Comparison of ENCODE assay signal across 21 cellular contexts in the genomic region with DNA sequence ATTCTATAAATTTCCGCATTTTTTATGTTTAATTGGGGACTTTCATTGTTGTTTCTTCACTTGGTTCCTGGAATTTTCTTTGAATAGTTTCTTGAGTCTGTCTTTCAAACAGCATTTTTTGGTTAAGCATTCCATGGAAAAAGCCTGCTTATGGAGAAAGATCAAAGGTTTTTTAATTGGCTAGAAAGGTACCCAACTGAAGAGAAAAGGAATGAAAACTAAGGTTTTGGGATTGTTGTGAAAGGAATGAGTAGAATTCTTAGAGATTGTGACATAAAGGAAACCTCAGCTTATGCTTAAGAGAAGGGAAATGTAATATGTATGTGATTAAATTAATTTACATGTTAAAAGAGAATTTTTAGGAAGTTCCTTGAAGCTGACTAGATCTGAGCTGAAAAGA.
DNase-seq lines count a peak whose midpoint lies in the region; ATAC-seq and TF ChIP-seq lines count a peak whose summit lies in the region.
"Had no signal": no experiment of that assay in that cellular context is flagged by ENCODE, and none has a peak within 500 bp of the region (broad histone marks: within the 10 kb centered on the region; RNA-seq: fewer than 3 reads in every experiment).

No MANE protein-coding gene starts in this region.

- no peak for DNase-seq in activated naive CD4-positive, alpha-beta T cell treated with anti-CD3 and anti-CD28 coated beads, Interleukin-2, amount 10 ng/mL, durations not matched to agents 7 days and 5 days
- no peak for DNase-seq in endodermal cell
- DNase-seq in smooth muscle cell (lab: John Stamatoyannopoulos, UW; ENCODE audit: unreplicated experiment) = no peak
- no peak for DNase-seq in NCI-H1105 treated with DMSO at 0.1 percent for 48 hours (lab: John Stamatoyannopoulos, UW)
- DNase-seq in NCI-H2107 treated with DMSO at 0.1 percent for 48 hours (lab: John Stamatoyannopoulos, UW; ENCODE audit: unreplicated experiment) = no peak
- DNase-seq: anterior cingulate cortex; central memory CD4-positive, alpha-beta T cell; dermis blood vessel endothelial cell; foreskin fibroblast; left ventricle myocardium superior; MV-4-11; NCI-H1694 treated with DMSO at 0.1 percent for 48 hours; NCI-H226; NCI-H774; sigmoid colon; uterus had no signal

- peak overlapping the region; percentile 23 for H3K27ac Mint-ChIP-seq in activated naive CD4-positive, alpha-beta T cell treated with anti-CD3 and anti-CD28 coated beads, Interleukin-2, amount 50 U/mL, for 24 hours
- H3K27ac Mint-ChIP-seq in activated naive CD4-positive, alpha-beta T cell treated with anti-CD3 and anti-CD28 coated beads, Interleukin-2, amount 10 ng/mL, durations not matched to agents 7 days and 5 days = no peak overlapping the region
- peak overlapping the region; percentile 22 for H3K27ac Mint-ChIP-seq in endodermal cell
- H3K27ac Mint-ChIP-seq: nephron had no signal

- peak overlapping the region; percentile 23 for H3K4me2 ChIP-seq in smooth muscle cell

- H3K9ac ChIP-seq in HUES64 (ENCODE audit: low read depth, low read length) (0 out of 2 replicates have a peak overlapping the region, but pooled peaks have one; percentile 30), endodermal cell (ENCODE audit: extremely low read depth, low read length, poor library complexity, severe bottlenecking) (no peak overlapping the region), smooth muscle cell (ENCODE audit: low read depth) (peak overlapping the region; percentile 82)

- ATAC-seq in GM18519 (IDR thresholded peaks at IDR 0.05; ENCODE audit: low FRiP score, unreplicated experiment) = no peak
- ATAC-seq: K562, left ventricle myocardium superior had no signal

- no peaks in the 10 kb centered on the region for H3K27me3 ChIP-seq in HUES64 (ENCODE audit: insufficient read depth, low read length)
- no peaks in the 10 kb centered on the region for H3K27me3 ChIP-seq in endodermal cell (ENCODE audit: control insufficient read depth, insufficient read depth, low read length, poor library complexity, severe bottlenecking)
- no peaks in the 10 kb centered on the region for H3K27me3 ChIP-seq in smooth muscle cell (ENCODE audit: low read depth)
- H3K27me3 ChIP-seq: sigmoid colon, uterus had no signal

- TF ChIP-seq CTCF in endodermal cell (conservative IDR thresholded peaks at IDR 0.05) = no peak
- no peak for TF ChIP-seq CTCF in smooth muscle cell (IDR thresholded peaks at IDR 0.05; ENCODE audit: borderline replicate concordance, insufficient read depth, poor library complexity, severe bottlenecking)

- peaks cover 7% of the 10 kb centered on the region for H3K9me3 Mint-ChIP-seq in activated naive CD4-positive, alpha-beta T cell treated with anti-CD3 and anti-CD28 coated beads, Interleukin-2, amount 50 U/mL, for 24 hours
- H3K9me3 Mint-ChIP-seq in activated naive CD4-positive, alpha-beta T cell treated with anti-CD3 and anti-CD28 coated beads, Interleukin-2, amount 10 ng/mL, durations not matched to agents 7 days and 5 days = peaks cover 15% of the 10 kb centered on the region
- peaks cover 18% of the 10 kb centered on the region for H3K9me3 Mint-ChIP-seq in endodermal cell

- 96% methylated on average over 1 of the region's 1 CpG for WGBS in HUES64
- 100% methylated on average over 1 of the region's 1 CpG; no CpG with 5 or more reads in 1 of the 2 experiments for WGBS in endodermal cell (ENCODE audit: insufficient coverage in 1 of 2, insufficient read length in 1 of 2), 2 experiments
- 88% methylated on average over 1 of the region's 1 CpG for WGBS in smooth muscle cell (ENCODE audit: low lambda C conversion rate)

- H3K9me3 ChIP-seq in HUES64 (ENCODE audit: insufficient read depth, low read depth, low read length) = peaks cover 31% of the 10 kb centered on the region
- H3K9me3 ChIP-seq in endodermal cell (ENCODE audit: control insufficient read depth, low read length) = peaks cover 43% of the 10 kb centered on the region
- H3K9me3 ChIP-seq in smooth muscle cell (replicated peaks; ENCODE audit: low read depth) = peaks cover 6% of the 10 kb centered on the region

- CTCF ChIA-PET in activated naive CD4-positive, alpha-beta T cell treated with anti-CD3 and anti-CD28 coated beads, Interleukin-2, amount 10 ng/mL, durations not matched to agents 7 days and 5 days (lab: Charles Lee) = interaction anchor here (0.7 to 8.7 kb wide), 7 partner anchors 8 to 378 kb away, joined by 3 to 174 read pairs (median 4); no protein-coding TSS in a partner anchor

- no peak overlapping the region for H2AFZ ChIP-seq in smooth muscle cell (ENCODE audit: low read depth)

- H3K4me1 Mint-ChIP-seq in activated naive CD4-positive, alpha-beta T cell treated with anti-CD3 and anti-CD28 coated beads, Interleukin-2, amount 50 U/mL, for 24 hours = peaks cover 9% of the 10 kb centered on the region
- peaks cover 17% of the 10 kb centered on the region for H3K4me1 Mint-ChIP-seq in activated naive CD4-positive, alpha-beta T cell treated with anti-CD3 and anti-CD28 coated beads, Interleukin-2, amount 10 ng/mL, durations not matched to agents 7 days and 5 days
- peaks cover 9% of the 10 kb centered on the region for H3K4me1 Mint-ChIP-seq in endodermal cell

- H3K27ac ChIP-seq in HUES64 (ENCODE audit: low read depth, low read length) (peak overlapping the region; percentile 79), endodermal cell (ENCODE audit: low read depth, low read length) (no peak overlapping the region), smooth muscle cell (ENCODE audit: low read depth) (peak overlapping the region; percentile 87)
- H3K27ac ChIP-seq: sigmoid colon, uterus had no signal

- H3K4me3 ChIP-seq in HUES64 (ENCODE audit: low read length) (no peak overlapping the region), endodermal cell (ENCODE audit: low read length) (peak overlapping the region; percentile 29), smooth muscle cell (no peak overlapping the region)
- H3K4me3 ChIP-seq: K562, sigmoid colon, uterus had no signal

- H3K36me3 Mint-ChIP-seq in activated naive CD4-positive, alpha-beta T cell treated with anti-CD3 and anti-CD28 coated beads, Interleukin-2, amount 50 U/mL, for 24 hours = peaks cover 26% of the 10 kb centered on the region
- H3K36me3 Mint-ChIP-seq in activated naive CD4-positive, alpha-beta T cell treated with anti-CD3 and anti-CD28 coated beads, Interleukin-2, amount 10 ng/mL, durations not matched to agents 7 days and 5 days = peaks cover 43% of the 10 kb centered on the region
- peaks cover 43% of the 10 kb centered on the region for H3K36me3 Mint-ChIP-seq in endodermal cell (ENCODE audit: low read depth)

- H4K20me1 ChIP-seq in smooth muscle cell (ENCODE audit: low read depth) = peaks cover 8% of the 10 kb centered on the region

- H3K36me3 ChIP-seq in HUES64 (ENCODE audit: insufficient read depth, low read length) = peaks cover 56% of the 10 kb centered on the region
- H3K36me3 ChIP-seq in endodermal cell (ENCODE audit: control insufficient read depth, insufficient read depth, low read length) = peaks cover 62% of the 10 kb centered on the region
- peaks cover 5% of the 10 kb centered on the region for H3K36me3 ChIP-seq in smooth muscle cell (ENCODE audit: low read depth)
- H3K36me3 ChIP-seq: uterus had no signal

- no peaks in the 10 kb centered on the region for H3K27me3 Mint-ChIP-seq in activated naive CD4-positive, alpha-beta T cell treated with anti-CD3 and anti-CD28 coated beads, Interleukin-2, amount 50 U/mL, for 24 hours
- no peaks in the 10 kb centered on the region for H3K27me3 Mint-ChIP-seq in activated naive CD4-positive, alpha-beta T cell treated with anti-CD3 and anti-CD28 coated beads, Interleukin-2, amount 10 ng/mL, durations not matched to agents 7 days and 5 days
- no peaks in the 10 kb centered on the region for H3K27me3 Mint-ChIP-seq in endodermal cell (ENCODE audit: insufficient read depth)

- no peaks in the 10 kb centered on the region for H3F3A ChIP-seq in smooth muscle cell (ENCODE audit: low read depth)

- peaks cover 63% of the 10 kb centered on the region for H3K79me2 ChIP-seq in smooth muscle cell (ENCODE audit: low read depth)

- H3K4me1 ChIP-seq in HUES64 (ENCODE audit: insufficient read depth, low read length) (peaks cover 26% of the 10 kb centered on the region), endodermal cell (ENCODE audit: control insufficient read depth, insufficient read depth, low read length) (no peaks in the 10 kb centered on the region), smooth muscle cell (ENCODE audit: low read depth) (peaks cover 20% of the 10 kb centered on the region)

- H3K4me3 Mint-ChIP-seq in activated naive CD4-positive, alpha-beta T cell treated with anti-CD3 and anti-CD28 coated beads, Interleukin-2, amount 50 U/mL, for 24 hours = no peak overlapping the region
- no peak overlapping the region for H3K4me3 Mint-ChIP-seq in activated naive CD4-positive, alpha-beta T cell treated with anti-CD3 and anti-CD28 coated beads, Interleukin-2, amount 10 ng/mL, durations not matched to agents 7 days and 5 days
- H3K4me3 Mint-ChIP-seq in endodermal cell = no peak overlapping the region
- H3K4me3 Mint-ChIP-seq: nephron had no signal
